ENCODE assay signal across 8 cellular contexts in genomic region chr6:166382500-166382932, GRCh38. TPM values are rescaled to one million over a fixed set of nuclear protein-coding genes. Genes with fewer than 3 reads are reported as not detected.
DNase-seq lines count a peak whose midpoint lies in the region; ATAC-seq, FAIRE-seq and TF ChIP-seq lines count a peak whose summit lies in the region.

No MANE protein-coding gene starts in this region.

- H2BK12ac ChIP-seq in H1 (ENCODE audit: low read depth, low read length): no peak overlapping the region

- H3K79me1 ChIP-seq in H1 (ENCODE audit: low read depth, low read length): no peaks in the 10 kb centered on the region

- DNase-seq in GM20000 (ENCODE audit: low spot score) (peak; percentile 49), NT2/D1 (ENCODE audit: low read depth, low spot score) (no peak), H1 (ENCODE audit: low read depth in 1 of 2, low spot score in 2 of 2) (no peak), DMS 273 (lab: John Stamatoyannopoulos, UW; ENCODE audit: unreplicated experiment) (no peak), HK-2 (ENCODE audit: unreplicated experiment) (no peak)
- DNase-seq in natural killer cell treated with Interleukin-12 subunit alpha and Interleukin-12 subunit beta and Interleukin-15 and Interleukin-18, amount 100 ng/mL, for 72 hours (ENCODE audit: low spot score): no peak

- TF ChIP-seq EP300 in H1 (IDR thresholded peaks at IDR 0.05; ENCODE audit: borderline replicate concordance in 1 of 2, low read depth in 2 of 2, low read length in 2 of 2): no peak

- no peaks in the 10 kb centered on the region for H3K27me3 ChIP-seq in ACC112 (ENCODE audit: insufficient read depth, low read length)
- no peaks in the 10 kb centered on the region for H3K27me3 ChIP-seq in NT2/D1 (ENCODE audit: insufficient read depth, insufficient read length)
- H3K27me3 ChIP-seq in H1 (replicated peaks in 1 of 4; ENCODE audit: control insufficient read depth in 3 of 4, extremely low read depth in 1 of 4, insufficient read depth in 3 of 4, low read length in 3 of 4): no peaks in the 10 kb centered on the region

- no peaks in the 10 kb centered on the region for H3K79me2 ChIP-seq in ACC112 (ENCODE audit: control insufficient read depth, insufficient read depth, low read length, unreplicated experiment)
- H3K79me2 ChIP-seq in H1 (ENCODE audit: control insufficient read depth in 1 of 2, insufficient read depth in 2 of 2, low read length in 2 of 2): 0 out of 4 replicates have a peak, but pooled peaks cover 0 to 4% of the 10 kb centered on the region in 2 experiments

- no peak overlapping the region for H3K56ac ChIP-seq in H1 (replicated peaks; ENCODE audit: insufficient read length, low read depth, low read length)

- POLR2A ChIA-PET in H1 (lab: Charles Lee; ENCODE audit: partially characterized antibody): no interaction called here

- H3K9me3 Mint-ChIP-seq in natural killer cell treated with Interleukin-12 subunit alpha and Interleukin-12 subunit beta and Interleukin-15 and Interleukin-18, amount 100 ng/mL, for 72 hours: no peaks in the 10 kb centered on the region

- H2AK5ac ChIP-seq in H1 (ENCODE audit: low read depth, low read length): no peak overlapping the region

- H3K27ac Mint-ChIP-seq in natural killer cell treated with Interleukin-12 subunit alpha and Interleukin-12 subunit beta and Interleukin-15 and Interleukin-18, amount 100 ng/mL, for 72 hours: no peak overlapping the region

- H3K4me2 ChIP-seq in H1 (ENCODE audit: insufficient read depth in 1 of 2, low read depth in 2 of 2, low read length in 2 of 2): peak overlapping the region; percentile 78 to 100

- ATAC-seq in natural killer cell treated with Interleukin-12 subunit alpha and Interleukin-12 subunit beta and Interleukin-15 and Interleukin-18, amount 100 ng/mL, for 72 hours: peak in 1 of 2 donors; percentile 1
- ATAC-seq in GM18909 (IDR thresholded peaks at IDR 0.05; ENCODE audit: poor library complexity, unreplicated experiment): no peak

- 1% methylated on average over 26 of the region's 46 CpGs; no CpG with 5 or more reads in 1 of the 2 experiments for WGBS in H1 (ENCODE audit: extremely low coverage in 1 of 2, insufficient coverage in 1 of 2, insufficient read length in 1 of 2, insufficient replicate concordance in 2 of 2, low coverage in 1 of 2, low lambda C conversion rate in 2 of 2, missing lambda C conversion rate in 1 of 2), 2 experiments

- peak overlapping the region; percentile 54 for H2AFZ ChIP-seq in ACC112 (ENCODE audit: low read length, unreplicated experiment)
- no peak overlapping the region for H2AFZ ChIP-seq in H1 (ENCODE audit: low read length)

- H4K5ac ChIP-seq in H1 (ENCODE audit: insufficient read length, low read depth, low read length): no peak overlapping the region

- no peak overlapping the region for H3K18ac ChIP-seq in H1 (ENCODE audit: extremely low read depth, low read length)

- H3K9ac ChIP-seq in NT2/D1 (ENCODE audit: insufficient read length, low read depth) (peak overlapping the region; percentile 62), H1 (replicated peaks in 1 of 4; ENCODE audit: extremely low read depth in 1 of 4, low read depth in 3 of 4, low read length in 3 of 4) (peak overlapping the region in 2 of 4 experiments; percentile 4 to 9; a peak in 2 of 7 replicates)

- TF ChIP-seq POLR2A in H1 (IDR thresholded peaks at IDR 0.05; ENCODE audit: control extremely low read depth in 1 of 2, low read depth in 2 of 2, low read length in 2 of 2): no peak

- CTCF ChIA-PET in H1 (lab: Charles Lee; ENCODE audit: partially characterized antibody): no interaction called here

- peaks cover 8% of the 10 kb centered on the region in 2 donors for H3K4me1 Mint-ChIP-seq in natural killer cell treated with Interleukin-12 subunit alpha and Interleukin-12 subunit beta and Interleukin-15 and Interleukin-18, amount 100 ng/mL, for 72 hours (ENCODE audit: low read depth in 2 of 2)

- no peak overlapping the region for H3K4ac ChIP-seq in H1 (replicated peaks; ENCODE audit: insufficient read length, low read depth, low read length)

- H4K8ac ChIP-seq in H1 (ENCODE audit: extremely low read depth, insufficient read depth, low read length): no peak overlapping the region

- no peak overlapping the region for H2BK5ac ChIP-seq in H1 (ENCODE audit: low read depth, low read length)

- no peaks in the 10 kb centered on the region for H3K4me1 ChIP-seq in ACC112 (ENCODE audit: control insufficient read depth, insufficient read depth, low read length, unreplicated experiment)
- H3K4me1 ChIP-seq in NT2/D1 (ENCODE audit: insufficient read depth, insufficient read length): no peaks in the 10 kb centered on the region
- H3K4me1 ChIP-seq in H1 (replicated peaks in 1 of 4; ENCODE audit: control insufficient read depth in 3 of 4, insufficient read depth in 4 of 4, low read length in 3 of 4): peaks cover 0 to 4% (median 1%) of the 10 kb centered on the region in 4 experiments; a peak in 3 of 7 replicates

- H3K23me2 ChIP-seq in H1 (ENCODE audit: low read depth, low read length): peaks cover 7% of the 10 kb centered on the region

- no peaks in the 10 kb centered on the region for H3K9me3 ChIP-seq in NT2/D1 (ENCODE audit: insufficient read depth, low read length)
- no peaks in the 10 kb centered on the region for H3K9me3 ChIP-seq in H1 (ENCODE audit: insufficient read depth in 2 of 2, low read depth in 1 of 2, low read length in 1 of 2)

- H2BK15ac ChIP-seq in H1 (ENCODE audit: low read length): no peak overlapping the region

- H4K20me1 ChIP-seq in H1 (replicated peaks in 1 of 2; ENCODE audit: control insufficient read depth in 1 of 2, insufficient read depth in 2 of 2, low read length in 2 of 2): peaks cover 0 to 3% of the 10 kb centered on the region in 2 experiments

- H3K4me3 Mint-ChIP-seq in natural killer cell treated with Interleukin-12 subunit alpha and Interleukin-12 subunit beta and Interleukin-15 and Interleukin-18, amount 100 ng/mL, for 72 hours: peak overlapping the region; percentile 89

- H3K14ac ChIP-seq in H1 (ENCODE audit: insufficient read length): no peak overlapping the region

- no peaks in the 10 kb centered on the region for H3K27me3 Mint-ChIP-seq in natural killer cell treated with Interleukin-12 subunit alpha and Interleukin-12 subunit beta and Interleukin-15 and Interleukin-18, amount 100 ng/mL, for 72 hours

- no peaks in the 10 kb centered on the region for H3K36me3 ChIP-seq in ACC112 (ENCODE audit: insufficient read depth, low read length)
- no peaks in the 10 kb centered on the region for H3K36me3 ChIP-seq in NT2/D1 (ENCODE audit: insufficient read depth, insufficient read length, low read length)
- H3K36me3 ChIP-seq in H1 (ENCODE audit: control insufficient read depth in 2 of 4, insufficient read depth in 4 of 4, low read length in 3 of 4): no peaks in the 10 kb centered on the region

- TF ChIP-seq CTCF in GM20000 (IDR thresholded peaks at IDR 0.05; ENCODE audit: extremely low read depth, missing control alignments) (no peak), H1 (IDR thresholded peaks at IDR 0.05; ENCODE audit: control extremely low read depth in 1 of 3, insufficient read depth in 1 of 3, low read depth in 1 of 3, low read length in 3 of 3) (no peak)

- no peak overlapping the region for H2BK120ac ChIP-seq in H1 (replicated peaks; ENCODE audit: low read depth, low read length)

- H2BK20ac ChIP-seq in H1 (ENCODE audit: low read length): no peak overlapping the region

- no peak overlapping the region for H3K23ac ChIP-seq in H1 (ENCODE audit: insufficient read length)

- TF ChIP-seq RAD21 in H1 (IDR thresholded peaks at IDR 0.05 in 1 of 2, conservative IDR thresholded peaks at IDR 0.05 in 1 of 2; ENCODE audit: low read depth in 2 of 2, low read length in 2 of 2): no peak

- no peak overlapping the region for H3K27ac ChIP-seq in ACC112 (ENCODE audit: low read depth, low read length)
- no peak overlapping the region for H3K27ac ChIP-seq in H1 (ENCODE audit: low read depth, low read length)

- FAIRE-seq in H1 (lab: Jason Lieb, UNC): no peak

- no peak overlapping the region for H4K91ac ChIP-seq in H1 (replicated peaks; ENCODE audit: insufficient read length, low read length)

- H3K36me3 Mint-ChIP-seq in natural killer cell treated with Interleukin-12 subunit alpha and Interleukin-12 subunit beta and Interleukin-15 and Interleukin-18, amount 100 ng/mL, for 72 hours: no peaks in the 10 kb centered on the region

- H3K4me3 ChIP-seq in ACC112 (ENCODE audit: low read depth, low read length) (peak overlapping the region; percentile 98), NT2/D1 (ENCODE audit: insufficient read length, low read depth) (peak overlapping the region; percentile 71), H1 (ENCODE audit: extremely low read depth in 1 of 4, insufficient read depth in 2 of 4, low read depth in 3 of 4, low read length in 4 of 4) (peak overlapping the region; percentile 59 to 83 (median 62))

TF ChIP-seq in H1, 55 proteins besides CTCF, POLR2A, EP300 and RAD21 (continues in another document):
- no peak for TF ChIP-seq NRF1 (IDR thresholded peaks at IDR 0.05; ENCODE audit: low read depth, low read length)
- TF ChIP-seq TAF7 (optimal IDR thresholded peaks at IDR 0.05; ENCODE audit: borderline replicate concordance, low read depth, low read length): peak; percentile 45
- TF ChIP-seq ASH2L (IDR thresholded peaks at IDR 0.05; ENCODE audit: low read length): peak; percentile 1

RNA-seq across cellular contexts. Expression of gene MPC1, which starts 0.2 kb away (rescaled TPM):
- 12.6 and 15.5 TPM in 2 replicates for total RNA-seq in H1 (2021; fragmentation: NEBNext Ultra II Directional; extraction: Animal tissue kit (Norgen Biotek cat#: 25700))
- polyA plus RNA-seq in H1 (2011; rRNA removed): 7.6 and 10.2 TPM in 2 replicates
- polyA plus RNA-seq in H1 (2011; cell fraction: cytosol; rRNA removed): 10.5 TPM
- 4.1 TPM for polyA plus RNA-seq in H1 (2011; cell fraction: nucleus; rRNA removed)
- 9.4 to 12.2 TPM (median 10.9 TPM) in 4 replicates for polyA plus RNA-seq in H1 (2012, experiment 1 of 2)
- 7.9 TPM for polyA plus RNA-seq in H1 (2012, experiment 2 of 2)
- 20.5 TPM for polyA plus RNA-seq in H1 (2013, experiment 1 of 2)
- 21.8 TPM for polyA plus RNA-seq in H1 (2013, experiment 2 of 2)
- polyA minus RNA-seq in H1 (2011; rRNA and poly(A)+ RNA removed): 3.9 and 4.2 TPM in 2 replicates
- 4.4 TPM for polyA minus RNA-seq in H1 (2011; cell fraction: cytosol; rRNA and poly(A)+ RNA removed)
- 3.7 TPM for polyA minus RNA-seq in H1 (2011; cell fraction: nucleus; rRNA and poly(A)+ RNA removed)
- total RNA-seq in natural killer cell treated with Interleukin-12 subunit alpha and Interleukin-12 subunit beta and Interleukin-15 and Interleukin-18, amount 100 ng/mL, for 72 hours: 10 to 100 TPM; 11.5 to 30.4 TPM

RNA-seq across cellular contexts. Expression of gene SFT2D1, which starts 40.2 kb away (rescaled TPM):
- 50.6 and 52.3 TPM in 2 replicates for total RNA-seq in H1 (2021; fragmentation: NEBNext Ultra II Directional; extraction: Animal tissue kit (Norgen Biotek cat#: 25700))
- polyA plus RNA-seq in H1 (2011; rRNA removed): 67.8 and 76.1 TPM in 2 replicates
- polyA plus RNA-seq in H1 (2011; cell fraction: cytosol; rRNA removed): 63.0 TPM
- polyA plus RNA-seq in H1 (2011; cell fraction: nucleus; rRNA removed): 23.3 TPM
- polyA plus RNA-seq in H1 (2012, experiment 1 of 2): 41.5 to 56.7 TPM (median 45.1 TPM) in 4 replicates
- 31.3 TPM for polyA plus RNA-seq in H1 (2012, experiment 2 of 2)
- polyA plus RNA-seq in H1 (2013, experiment 1 of 2): 81.1 TPM
- polyA plus RNA-seq in H1 (2013, experiment 2 of 2): 100 TPM
- 27.1 and 29.1 TPM in 2 replicates for polyA minus RNA-seq in H1 (2011; rRNA and poly(A)+ RNA removed)
- polyA minus RNA-seq in H1 (2011; cell fraction: cytosol; rRNA and poly(A)+ RNA removed): 12.5 TPM
- 30.6 TPM for polyA minus RNA-seq in H1 (2011; cell fraction: nucleus; rRNA and poly(A)+ RNA removed)
- 10 to 100 TPM; 40.7 to 67.5 TPM for total RNA-seq in natural killer cell treated with Interleukin-12 subunit alpha and Interleukin-12 subunit beta and Interleukin-15 and Interleukin-18, amount 100 ng/mL, for 72 hours
